1 cellular context compared by ENCODE assay signal in genomic region chr16:23673971-23674614, GRCh38.
A peak's percentile ranks its signal among the peaks of the same experiment; 100 is the strongest.
TF ChIP-seq lines count a peak whose summit lies in the region.

No MANE protein-coding gene starts in this region.

TF ChIP-seq in HepG2, 621 proteins besides CTCF, POLR2A, EP300 and RAD21 (continued from another document):
- TF ChIP-seq GPBP1L1 (CRISPR knock-in tag; IDR thresholded peaks at IDR 0.05) (no peak), ZMYM3 (CRISPR knock-in tag; IDR thresholded peaks at IDR 0.05) (0 out of 2 replicates have a peak, but pooled peaks have one; percentile 18), MEIS1 (CRISPR knock-in tag; IDR thresholded peaks at IDR 0.05; ENCODE audit: borderline replicate concordance) (peak; percentile 31; the same call in 1 of the 2 replicates), ZNF710 (CRISPR knock-in tag; IDR thresholded peaks at IDR 0.05; ENCODE audit: borderline replicate concordance) (0 out of 2 replicates have a peak, but pooled peaks have one; percentile 59), HNF4G (IDR thresholded peaks at IDR 0.05; ENCODE audit: borderline replicate concordance, low read depth, low read length) (peak; percentile 78), HNF4G (CRISPR knock-in tag; IDR thresholded peaks at IDR 0.05; ENCODE audit: borderline replicate concordance, low read depth) (no peak; the same call in 1 of the 2 replicates), ZNF772 (CRISPR knock-in tag; IDR thresholded peaks at IDR 0.05) (0 out of 2 replicates have a peak, but pooled peaks have one; percentile 62), NCOA2 (CRISPR knock-in tag; IDR thresholded peaks at IDR 0.05) (peak; percentile 6; the same call in 1 of the 2 replicates), SALL1 (CRISPR knock-in tag; IDR thresholded peaks at IDR 0.05) (peak; percentile 44; the same call in 1 of the 2 replicates), SOX13 (IDR thresholded peaks at IDR 0.05) (no peak), SOX13 (CRISPR knock-in tag; conservative IDR thresholded peaks at IDR 0.05 in 1 of 2, IDR thresholded peaks at IDR 0.05 in 1 of 2) (0 out of 4 replicates have a peak, but pooled peaks of 1 of the 2 experiments have one; percentile 16), PITX1 (CRISPR knock-in tag; IDR thresholded peaks at IDR 0.05) (peak; percentile 79; the same call in 1 of the 2 replicates), CBFB (CRISPR knock-in tag; IDR thresholded peaks at IDR 0.05) (0 out of 2 replicates have a peak, but pooled peaks have one; percentile 13), SP5 (CRISPR knock-in tag; IDR thresholded peaks at IDR 0.05; ENCODE audit: borderline replicate concordance, low read depth) (0 out of 2 replicates have a peak, but pooled peaks have one; percentile 24)
